Comparison of ENCODE assay signal across 1 cellular context in the genomic region with DNA sequence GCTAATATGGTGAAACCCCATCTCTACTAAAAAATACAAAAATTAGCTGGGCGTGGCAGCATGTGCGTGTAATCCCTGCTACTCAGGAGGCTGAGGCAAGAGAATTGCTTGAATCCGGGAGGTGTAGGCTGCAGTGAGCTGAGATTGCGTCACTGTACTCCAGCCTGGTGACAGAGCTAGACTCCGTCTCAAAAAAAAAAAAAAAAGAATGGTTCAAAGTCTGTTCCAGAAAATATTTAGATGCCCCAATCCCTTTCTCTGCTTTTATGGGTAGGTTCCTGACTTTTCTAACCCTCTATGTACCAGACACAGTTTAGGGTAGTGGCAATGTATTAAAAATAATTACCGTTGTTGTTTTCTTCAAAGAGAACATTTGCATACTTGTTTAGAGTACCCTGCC.
TF ChIP-seq lines count a peak whose summit lies in the region.

No MANE protein-coding gene starts in this region.

TF ChIP-seq in HepG2, 621 proteins besides CTCF, POLR2A, EP300 and RAD21 (continued from another document and continues in another):
- no peak for TF ChIP-seq KLF12 (CRISPR knock-in tag; IDR thresholded peaks at IDR 0.05; ENCODE audit: borderline replicate concordance)
- no peak for TF ChIP-seq U2AF2 (IDR thresholded peaks at IDR 0.05; ENCODE audit: low read depth, low read length)
- peak; percentile 59; the same call in 1 of the 2 replicates for TF ChIP-seq HDAC2 (CRISPR knock-in tag; IDR thresholded peaks at IDR 0.05)
- TF ChIP-seq, protein P1, sequence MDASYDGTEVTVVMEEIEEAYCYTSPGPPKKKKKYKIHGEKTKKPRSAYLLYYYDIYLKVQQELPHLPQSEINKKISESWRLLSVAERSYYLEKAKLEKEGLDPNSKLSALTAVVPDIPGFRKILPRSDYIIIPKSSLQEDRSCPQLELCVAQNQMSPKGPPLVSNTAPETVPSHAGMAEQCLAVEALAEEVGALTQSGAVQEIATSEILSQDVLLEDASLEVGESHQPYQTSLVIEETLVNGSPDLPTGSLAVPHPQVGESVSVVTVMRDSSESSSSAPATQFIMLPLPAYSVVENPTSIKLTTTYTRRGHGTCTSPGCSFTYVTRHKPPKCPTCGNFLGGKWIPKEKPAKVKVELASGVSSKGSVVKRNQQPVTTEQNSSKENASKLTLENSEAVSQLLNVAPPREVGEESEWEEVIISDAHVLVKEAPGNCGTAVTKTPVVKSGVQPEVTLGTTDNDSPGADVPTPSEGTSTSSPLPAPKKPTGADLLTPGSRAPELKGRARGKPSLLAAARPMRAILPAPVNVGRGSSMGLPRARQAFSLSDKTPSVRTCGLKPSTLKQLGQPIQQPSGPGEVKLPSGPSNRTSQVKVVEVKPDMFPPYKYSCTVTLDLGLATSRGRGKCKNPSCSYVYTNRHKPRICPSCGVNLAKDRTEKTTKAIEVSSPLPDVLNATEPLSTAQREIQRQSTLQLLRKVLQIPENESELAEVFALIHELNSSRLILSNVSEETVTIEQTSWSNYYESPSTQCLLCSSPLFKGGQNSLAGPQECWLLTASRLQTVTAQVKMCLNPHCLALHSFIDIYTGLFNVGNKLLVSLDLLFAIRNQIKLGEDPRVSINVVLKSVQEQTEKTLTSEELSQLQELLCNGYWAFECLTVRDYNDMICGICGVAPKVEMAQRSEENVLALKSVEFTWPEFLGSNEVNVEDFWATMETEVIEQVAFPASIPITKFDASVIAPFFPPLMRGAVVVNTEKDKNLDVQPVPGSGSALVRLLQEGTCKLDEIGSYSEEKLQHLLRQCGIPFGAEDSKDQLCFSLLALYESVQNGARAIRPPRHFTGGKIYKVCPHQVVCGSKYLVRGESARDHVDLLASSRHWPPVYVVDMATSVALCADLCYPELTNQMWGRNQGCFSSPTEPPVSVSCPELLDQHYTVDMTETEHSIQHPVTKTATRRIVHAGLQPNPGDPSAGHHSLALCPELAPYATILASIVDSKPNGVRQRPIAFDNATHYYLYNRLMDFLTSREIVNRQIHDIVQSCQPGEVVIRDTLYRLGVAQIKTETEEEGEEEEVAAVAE (CRISPR knock-in tag; IDR thresholded peaks at IDR 0.05; ENCODE audit: borderline replicate concordance), result 0 out of 2 replicates have a peak, but pooled peaks have one; percentile 25
- peak; percentile 73; the same call in 1 of the 2 replicates for TF ChIP-seq ZNF264 (CRISPR knock-in tag; IDR thresholded peaks at IDR 0.05)
- TF ChIP-seq, protein P2, sequence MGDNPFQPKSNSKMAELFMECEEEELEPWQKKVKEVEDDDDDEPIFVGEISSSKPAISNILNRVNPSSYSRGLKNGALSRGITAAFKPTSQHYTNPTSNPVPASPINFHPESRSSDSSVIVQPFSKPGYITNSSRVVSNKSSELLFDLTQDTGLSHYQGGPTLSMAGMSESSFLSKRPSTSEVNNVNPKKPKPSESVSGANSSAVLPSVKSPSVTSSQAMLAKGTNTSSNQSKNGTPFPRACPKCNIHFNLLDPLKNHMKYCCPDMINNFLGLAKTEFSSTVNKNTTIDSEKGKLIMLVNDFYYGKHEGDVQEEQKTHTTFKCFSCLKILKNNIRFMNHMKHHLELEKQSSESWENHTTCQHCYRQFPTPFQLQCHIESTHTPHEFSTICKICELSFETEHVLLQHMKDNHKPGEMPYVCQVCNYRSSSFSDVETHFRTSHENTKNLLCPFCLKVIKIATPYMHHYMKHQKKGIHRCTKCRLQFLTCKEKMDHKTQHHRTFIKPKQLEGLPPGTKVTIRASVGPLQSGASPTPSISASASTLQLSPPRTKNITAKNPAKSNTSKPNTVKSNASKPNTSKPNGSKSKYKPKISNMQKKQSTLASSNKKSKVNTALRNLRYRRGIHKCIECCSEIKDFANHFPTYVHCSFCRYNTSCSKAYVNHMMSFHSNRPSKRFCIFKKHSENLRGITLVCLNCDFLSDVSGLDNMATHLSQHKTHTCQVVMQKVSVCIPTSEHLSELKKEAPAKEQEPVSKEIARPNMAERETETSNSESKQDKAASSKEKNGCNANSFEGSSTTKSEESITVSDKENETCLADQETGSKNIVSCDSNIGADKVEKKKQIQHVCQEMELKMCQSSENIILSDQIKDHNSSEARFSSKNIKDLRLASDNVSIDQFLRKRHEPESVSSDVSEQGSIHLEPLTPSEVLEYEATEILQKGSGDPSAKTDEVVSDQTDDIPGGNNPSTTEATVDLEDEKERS (CRISPR knock-in tag; IDR thresholded peaks at IDR 0.05), result peak; percentile 55; the same call in 1 of the 2 replicates
- no peak for TF ChIP-seq TCF7 (IDR thresholded peaks at IDR 0.05; ENCODE audit: low read depth)
- no peak for TF ChIP-seq ZNF230 (CRISPR knock-in tag; IDR thresholded peaks at IDR 0.05)
- TF ChIP-seq, protein P3, sequence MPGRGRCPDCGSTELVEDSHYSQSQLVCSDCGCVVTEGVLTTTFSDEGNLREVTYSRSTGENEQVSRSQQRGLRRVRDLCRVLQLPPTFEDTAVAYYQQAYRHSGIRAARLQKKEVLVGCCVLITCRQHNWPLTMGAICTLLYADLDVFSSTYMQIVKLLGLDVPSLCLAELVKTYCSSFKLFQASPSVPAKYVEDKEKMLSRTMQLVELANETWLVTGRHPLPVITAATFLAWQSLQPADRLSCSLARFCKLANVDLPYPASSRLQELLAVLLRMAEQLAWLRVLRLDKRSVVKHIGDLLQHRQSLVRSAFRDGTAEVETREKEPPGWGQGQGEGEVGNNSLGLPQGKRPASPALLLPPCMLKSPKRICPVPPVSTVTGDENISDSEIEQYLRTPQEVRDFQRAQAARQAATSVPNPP (CRISPR knock-in tag; IDR thresholded peaks at IDR 0.05), result 0 out of 2 replicates have a peak, but pooled peaks have one; percentile 55
- no peak for TF ChIP-seq ATRX (CRISPR knock-in tag; IDR thresholded peaks at IDR 0.05; ENCODE audit: borderline replicate concordance)
- no peak for TF ChIP-seq SATB2 (CRISPR knock-in tag; IDR thresholded peaks at IDR 0.05)
- no peak for TF ChIP-seq TCF7L2 (IDR thresholded peaks at IDR 0.05; ENCODE audit: low read depth, low read length)
- TF ChIP-seq ZNF326 (CRISPR knock-in tag; IDR thresholded peaks at IDR 0.05; ENCODE audit: borderline replicate concordance), result no peak
- TF ChIP-seq, protein P4, sequence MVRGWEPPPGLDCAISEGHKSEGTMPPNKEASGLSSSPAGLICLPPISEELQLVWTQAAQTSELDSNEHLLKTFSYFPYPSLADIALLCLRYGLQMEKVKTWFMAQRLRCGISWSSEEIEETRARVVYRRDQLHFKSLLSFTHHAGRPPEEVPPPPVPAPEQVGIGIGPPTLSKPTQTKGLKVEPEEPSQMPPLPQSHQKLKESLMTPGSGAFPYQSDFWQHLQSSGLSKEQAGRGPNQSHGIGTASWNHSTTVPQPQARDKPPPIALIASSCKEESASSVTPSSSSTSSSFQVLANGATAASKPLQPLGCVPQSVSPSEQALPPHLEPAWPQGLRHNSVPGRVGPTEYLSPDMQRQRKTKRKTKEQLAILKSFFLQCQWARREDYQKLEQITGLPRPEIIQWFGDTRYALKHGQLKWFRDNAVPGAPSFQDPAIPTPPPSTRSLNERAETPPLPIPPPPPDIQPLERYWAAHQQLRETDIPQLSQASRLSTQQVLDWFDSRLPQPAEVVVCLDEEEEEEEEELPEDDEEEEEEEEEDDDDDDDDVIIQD (CRISPR knock-in tag; IDR thresholded peaks at IDR 0.05; ENCODE audit: low read depth), result peak; percentile 68; the same call in 1 of the 2 replicates
- TF ChIP-seq NRL (CRISPR knock-in tag; IDR thresholded peaks at IDR 0.05; ENCODE audit: borderline replicate concordance), result no peak
- TF ChIP-seq, protein P5, sequence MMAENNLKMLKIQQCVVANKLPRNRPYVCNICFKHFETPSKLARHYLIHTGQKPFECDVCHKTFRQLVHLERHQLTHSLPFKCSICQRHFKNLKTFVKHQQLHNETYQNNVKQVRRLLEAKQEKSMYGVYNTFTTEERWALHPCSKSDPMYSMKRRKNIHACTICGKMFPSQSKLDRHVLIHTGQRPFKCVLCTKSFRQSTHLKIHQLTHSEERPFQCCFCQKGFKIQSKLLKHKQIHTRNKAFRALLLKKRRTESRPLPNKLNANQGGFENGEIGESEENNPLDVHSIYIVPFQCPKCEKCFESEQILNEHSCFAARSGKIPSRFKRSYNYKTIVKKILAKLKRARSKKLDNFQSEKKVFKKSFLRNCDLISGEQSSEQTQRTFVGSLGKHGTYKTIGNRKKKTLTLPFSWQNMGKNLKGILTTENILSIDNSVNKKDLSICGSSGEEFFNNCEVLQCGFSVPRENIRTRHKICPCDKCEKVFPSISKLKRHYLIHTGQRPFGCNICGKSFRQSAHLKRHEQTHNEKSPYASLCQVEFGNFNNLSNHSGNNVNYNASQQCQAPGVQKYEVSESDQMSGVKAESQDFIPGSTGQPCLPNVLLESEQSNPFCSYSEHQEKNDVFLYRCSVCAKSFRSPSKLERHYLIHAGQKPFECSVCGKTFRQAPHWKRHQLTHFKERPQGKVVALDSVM (CRISPR knock-in tag; IDR thresholded peaks at IDR 0.05), result peak; percentile 28; the same call in 1 of the 2 replicates
- TF ChIP-seq RARA (CRISPR knock-in tag; IDR thresholded peaks at IDR 0.05), result no peak; the same call in 1 of the 2 replicates
- TF ChIP-seq YEATS4 (CRISPR knock-in tag; IDR thresholded peaks at IDR 0.05; ENCODE audit: borderline replicate concordance), result no peak
- TF ChIP-seq, protein P6, sequence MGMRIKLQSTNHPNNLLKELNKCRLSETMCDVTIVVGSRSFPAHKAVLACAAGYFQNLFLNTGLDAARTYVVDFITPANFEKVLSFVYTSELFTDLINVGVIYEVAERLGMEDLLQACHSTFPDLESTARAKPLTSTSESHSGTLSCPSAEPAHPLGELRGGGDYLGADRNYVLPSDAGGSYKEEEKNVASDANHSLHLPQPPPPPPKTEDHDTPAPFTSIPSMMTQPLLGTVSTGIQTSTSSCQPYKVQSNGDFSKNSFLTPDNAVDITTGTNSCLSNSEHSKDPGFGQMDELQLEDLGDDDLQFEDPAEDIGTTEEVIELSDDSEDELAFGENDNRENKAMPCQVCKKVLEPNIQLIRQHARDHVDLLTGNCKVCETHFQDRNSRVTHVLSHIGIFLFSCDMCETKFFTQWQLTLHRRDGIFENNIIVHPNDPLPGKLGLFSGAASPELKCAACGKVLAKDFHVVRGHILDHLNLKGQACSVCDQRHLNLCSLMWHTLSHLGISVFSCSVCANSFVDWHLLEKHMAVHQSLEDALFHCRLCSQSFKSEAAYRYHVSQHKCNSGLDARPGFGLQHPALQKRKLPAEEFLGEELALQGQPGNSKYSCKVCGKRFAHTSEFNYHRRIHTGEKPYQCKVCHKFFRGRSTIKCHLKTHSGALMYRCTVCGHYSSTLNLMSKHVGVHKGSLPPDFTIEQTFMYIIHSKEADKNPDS (CRISPR knock-in tag; IDR thresholded peaks at IDR 0.05), result no peak
- TF ChIP-seq ZNF660 (CRISPR knock-in tag; IDR thresholded peaks at IDR 0.05; ENCODE audit: borderline replicate concordance, low read depth), result no peak
- no peak for TF ChIP-seq AGO2 (optimal IDR thresholded peaks at IDR 0.05; ENCODE audit: low read depth, low read length)
- TF ChIP-seq, protein P7, sequence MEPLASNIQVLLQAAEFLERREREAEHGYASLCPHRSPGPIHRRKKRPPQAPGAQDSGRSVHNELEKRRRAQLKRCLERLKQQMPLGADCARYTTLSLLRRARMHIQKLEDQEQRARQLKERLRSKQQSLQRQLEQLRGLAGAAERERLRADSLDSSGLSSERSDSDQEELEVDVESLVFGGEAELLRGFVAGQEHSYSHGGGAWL (CRISPR knock-in tag; IDR thresholded peaks at IDR 0.05), result no peak
- no peak for TF ChIP-seq KLF6 (CRISPR knock-in tag; IDR thresholded peaks at IDR 0.05)
- TF ChIP-seq, protein P8, sequence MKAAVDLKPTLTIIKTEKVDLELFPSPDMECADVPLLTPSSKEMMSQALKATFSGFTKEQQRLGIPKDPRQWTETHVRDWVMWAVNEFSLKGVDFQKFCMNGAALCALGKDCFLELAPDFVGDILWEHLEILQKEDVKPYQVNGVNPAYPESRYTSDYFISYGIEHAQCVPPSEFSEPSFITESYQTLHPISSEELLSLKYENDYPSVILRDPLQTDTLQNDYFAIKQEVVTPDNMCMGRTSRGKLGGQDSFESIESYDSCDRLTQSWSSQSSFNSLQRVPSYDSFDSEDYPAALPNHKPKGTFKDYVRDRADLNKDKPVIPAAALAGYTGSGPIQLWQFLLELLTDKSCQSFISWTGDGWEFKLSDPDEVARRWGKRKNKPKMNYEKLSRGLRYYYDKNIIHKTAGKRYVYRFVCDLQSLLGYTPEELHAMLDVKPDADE (CRISPR knock-in tag; IDR thresholded peaks at IDR 0.05), result no peak
- no peak; the same call in 1 of the 2 replicates for TF ChIP-seq ZNF652 (CRISPR knock-in tag; IDR thresholded peaks at IDR 0.05; ENCODE audit: borderline replicate concordance, low read depth)
- TF ChIP-seq ASH2L (IDR thresholded peaks at IDR 0.05; ENCODE audit: insufficient read length, low read depth, low read length), result no peak
- TF ChIP-seq ARID2 (CRISPR knock-in tag; IDR thresholded peaks at IDR 0.05; ENCODE audit: borderline replicate concordance), result no peak
- no peak for TF ChIP-seq ARHGAP35 (CRISPR knock-in tag; IDR thresholded peaks at IDR 0.05; ENCODE audit: borderline replicate concordance)
- TF ChIP-seq ZNF207 (IDR thresholded peaks at IDR 0.05; ENCODE audit: borderline replicate concordance), result no peak
- TF ChIP-seq, protein P9, sequence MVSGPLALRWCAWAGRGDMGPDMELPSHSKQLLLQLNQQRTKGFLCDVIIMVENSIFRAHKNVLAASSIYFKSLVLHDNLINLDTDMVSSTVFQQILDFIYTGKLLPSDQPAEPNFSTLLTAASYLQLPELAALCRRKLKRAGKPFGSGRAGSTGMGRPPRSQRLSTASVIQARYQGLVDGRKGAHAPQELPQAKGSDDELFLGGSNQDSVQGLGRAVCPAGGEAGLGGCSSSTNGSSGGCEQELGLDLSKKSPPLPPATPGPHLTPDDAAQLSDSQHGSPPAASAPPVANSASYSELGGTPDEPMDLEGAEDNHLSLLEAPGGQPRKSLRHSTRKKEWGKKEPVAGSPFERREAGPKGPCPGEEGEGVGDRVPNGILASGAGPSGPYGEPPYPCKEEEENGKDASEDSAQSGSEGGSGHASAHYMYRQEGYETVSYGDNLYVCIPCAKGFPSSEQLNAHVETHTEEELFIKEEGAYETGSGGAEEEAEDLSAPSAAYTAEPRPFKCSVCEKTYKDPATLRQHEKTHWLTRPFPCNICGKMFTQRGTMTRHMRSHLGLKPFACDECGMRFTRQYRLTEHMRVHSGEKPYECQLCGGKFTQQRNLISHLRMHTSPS (CRISPR knock-in tag; IDR thresholded peaks at IDR 0.05; ENCODE audit: low read depth), result no peak
- no peak for TF ChIP-seq MXI1 (IDR thresholded peaks at IDR 0.05; ENCODE audit: borderline replicate concordance, low read depth, low read length)
